ENCODE assay signal across 8 cellular contexts in the genomic region with DNA sequence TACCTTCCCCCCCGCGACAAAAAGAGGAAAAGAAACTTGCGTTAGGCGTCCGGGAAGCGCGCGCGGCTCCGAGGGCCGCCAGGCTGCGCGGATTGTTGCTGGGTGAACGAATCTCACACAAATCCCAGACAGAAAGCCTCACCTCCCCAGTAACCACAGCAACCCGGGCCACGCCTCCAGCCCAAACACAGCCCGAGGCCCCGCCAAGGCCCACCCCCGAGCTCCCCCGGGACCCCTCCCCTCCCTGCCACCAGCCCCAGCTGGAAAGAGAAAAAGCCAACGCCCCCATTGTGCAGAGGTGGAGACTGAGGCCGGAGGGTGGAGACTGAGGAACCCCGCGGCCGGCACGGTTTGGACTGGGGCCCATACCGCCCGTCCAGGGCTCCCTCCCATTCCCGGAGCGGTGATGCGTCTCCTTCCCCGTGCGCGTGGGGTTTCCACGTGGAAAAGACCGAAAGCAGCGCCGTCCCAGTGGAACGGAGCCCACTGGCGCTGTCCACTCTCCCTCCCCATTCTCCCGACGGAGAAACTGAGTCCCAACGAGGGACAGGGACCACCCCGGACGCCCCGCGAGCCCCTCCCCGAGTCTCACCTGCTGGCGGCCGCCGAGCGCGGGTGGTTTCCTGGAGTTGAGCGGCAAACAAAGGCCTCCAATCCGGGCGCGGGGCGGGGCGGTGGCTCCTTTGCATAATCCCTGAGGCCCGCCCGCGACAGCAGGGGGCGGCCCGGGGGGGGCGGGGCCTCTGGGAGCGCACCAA. TPM values are rescaled to one million over a fixed set of nuclear protein-coding genes. Genes with fewer than 3 reads are reported as not detected.
DNase-seq lines count a peak whose midpoint lies in the region; ATAC-seq and TF ChIP-seq lines count a peak whose summit lies in the region.

No MANE protein-coding gene starts in this region.

- DNase-seq in CD8-positive, alpha-beta memory T cell = peak; percentile 92 to 96 (median 95)
- DNase-seq in HL-60 (ENCODE audit: low read depth in 1 of 2, low spot score in 1 of 2) = peak; percentile 83 to 93
- peak; percentile 92 for DNase-seq in NOMO-1 treated with DMSO at 0.1 percent for 48 hours (lab: John Stamatoyannopoulos, UW; ENCODE audit: unreplicated experiment)
- peak; percentile 93 for DNase-seq in activated CD8-positive, alpha-beta memory T cell treated with anti-CD3 and anti-CD28 coated beads, Interleukin-2, amount 50 U/mL, for 1 hour (ENCODE audit: extremely low read depth)
- DNase-seq in endodermal cell = peak; percentile 99
- peak; percentile 92 to 95 for DNase-seq in mesothelial cell of epicardium (ENCODE audit: low spot score in 2 of 2, unreplicated experiment in 2 of 2)
- peak; percentile 90 for DNase-seq in stimulated activated CD8-positive, alpha-beta memory T cell treated with anti-CD3 and anti-CD28 coated beads, Interleukin-15, amount 100 ng/mL, for 4 hours (ENCODE audit: low read depth in 2 of 2)

- no peaks in the 10 kb centered on the region for H3K9me3 Mint-ChIP-seq in CD8-positive, alpha-beta memory T cell
- H3K9me3 Mint-ChIP-seq in endodermal cell (no peaks in the 10 kb centered on the region), mesothelial cell of epicardium (no peaks in the 10 kb centered on the region)

- H3K27me3 Mint-ChIP-seq in CD8-positive, alpha-beta memory T cell = peaks cover 0 to 2% of the 10 kb centered on the region in 2 donors
- H3K27me3 Mint-ChIP-seq in endodermal cell (ENCODE audit: insufficient read depth) = no peaks in the 10 kb centered on the region
- H3K27me3 Mint-ChIP-seq in mesothelial cell of epicardium (ENCODE audit: low read depth) = no peaks in the 10 kb centered on the region

- TF ChIP-seq CTCF in HL-60 (IDR thresholded peaks at IDR 0.05; ENCODE audit: insufficient read depth, low read length) = no peak
- no peak for TF ChIP-seq CTCF in endodermal cell (conservative IDR thresholded peaks at IDR 0.05)
- TF ChIP-seq CTCF in mesothelial cell of epicardium (IDR thresholded peaks at IDR 0.05; ENCODE audit: unreplicated experiment) = no peak

- 0% methylated on average over 27 to 66 of the region's 66 CpGs for WGBS in endodermal cell (ENCODE audit: insufficient coverage in 1 of 2, insufficient read length in 1 of 2), 2 experiments

- H3K4me1 Mint-ChIP-seq in CD8-positive, alpha-beta memory T cell = peaks cover 36 to 48% (median 43%) of the 10 kb centered on the region in 3 donors
- H3K4me1 Mint-ChIP-seq in endodermal cell (peaks cover 16% of the 10 kb centered on the region), mesothelial cell of epicardium (peaks cover 32% of the 10 kb centered on the region)

- H3K4me3 Mint-ChIP-seq in CD8-positive, alpha-beta memory T cell = peak overlapping the region; percentile 90 to 99 (median 99)
- H3K4me3 Mint-ChIP-seq in endodermal cell = peak overlapping the region; percentile 65
- peak overlapping the region; percentile 85 for H3K4me3 Mint-ChIP-seq in mesothelial cell of epicardium

- H3K36me3 ChIP-seq in CD8-positive, alpha-beta memory T cell (ENCODE audit: insufficient read depth, low read length) = no peaks in the 10 kb centered on the region
- no peaks in the 10 kb centered on the region for H3K36me3 ChIP-seq in endodermal cell (ENCODE audit: control insufficient read depth, insufficient read depth, low read length)

- peak; percentile 75 for ATAC-seq in GM19467 (IDR thresholded peaks at IDR 0.05; ENCODE audit: unreplicated experiment)

- no peaks in the 10 kb centered on the region for H3K27me3 ChIP-seq in CD8-positive, alpha-beta memory T cell (ENCODE audit: insufficient read depth, low read length, poor library complexity, severe bottlenecking)
- no peaks in the 10 kb centered on the region for H3K27me3 ChIP-seq in HL-60 (ENCODE audit: insufficient read depth, poor library complexity, severe bottlenecking)
- peaks cover 9% of the 10 kb centered on the region for H3K27me3 ChIP-seq in endodermal cell (ENCODE audit: control insufficient read depth, insufficient read depth, low read length, poor library complexity, severe bottlenecking)

- peaks cover 45% of the 10 kb centered on the region for H3K4me1 ChIP-seq in CD8-positive, alpha-beta memory T cell (ENCODE audit: insufficient read depth, low read length)
- H3K4me1 ChIP-seq in endodermal cell (ENCODE audit: control insufficient read depth, insufficient read depth, low read length) = no peaks in the 10 kb centered on the region

- POLR2A ChIA-PET in CD8-positive, alpha-beta memory T cell (lab: Charles Lee) = interaction anchor here (0.9 to 2.0 kb wide), 5 partner anchors 10 to 59 kb away, joined by 3 to 14 read pairs (median 3); partner anchors contain the start of gene AKNA

- H3K9ac ChIP-seq in endodermal cell (ENCODE audit: extremely low read depth, low read length, poor library complexity, severe bottlenecking) = peak overlapping the region; percentile 83

- H3K27ac Mint-ChIP-seq in CD8-positive, alpha-beta memory T cell = peak overlapping the region; percentile 95 to 100 (median 97)
- H3K27ac Mint-ChIP-seq in endodermal cell (peak overlapping the region; percentile 95), mesothelial cell of epicardium (peak overlapping the region; percentile 94)

- no peaks in the 10 kb centered on the region for H3K9me3 ChIP-seq in CD8-positive, alpha-beta memory T cell (ENCODE audit: low read length)
- H3K9me3 ChIP-seq in endodermal cell (ENCODE audit: control insufficient read depth, low read length) = no peaks in the 10 kb centered on the region

- CTCF ChIA-PET in CD8-positive, alpha-beta memory T cell (lab: Charles Lee) = interaction anchor here (0.9 to 4.9 kb wide), 7 partner anchors 9 to 256 kb away, joined by 3 to 50 read pairs (median 5); partner anchors contain the start of gene AKNA

- peak overlapping the region; percentile 89 for H3K4me3 ChIP-seq in CD8-positive, alpha-beta memory T cell (ENCODE audit: low read length)
- H3K4me3 ChIP-seq in HL-60 (replicated peaks; ENCODE audit: insufficient read depth, low read length) (peak overlapping the region; percentile 75), endodermal cell (ENCODE audit: low read length) (peak overlapping the region; percentile 83)

- peak overlapping the region; percentile 94 for H3K27ac ChIP-seq in CD8-positive, alpha-beta memory T cell (ENCODE audit: low read depth, low read length)
- H3K27ac ChIP-seq in HL-60 (replicated peaks) (peak overlapping the region; percentile 87), endodermal cell (ENCODE audit: low read depth, low read length) (peak overlapping the region; percentile 85)

- peaks cover 0 to 33% (median 5%) of the 10 kb centered on the region in 3 donors for H3K36me3 Mint-ChIP-seq in CD8-positive, alpha-beta memory T cell
- H3K36me3 Mint-ChIP-seq in endodermal cell (ENCODE audit: low read depth) (no peaks in the 10 kb centered on the region), mesothelial cell of epicardium (no peaks in the 10 kb centered on the region)

RNA-seq across cellular contexts. Expression of gene AKNA, which starts 10.2 kb away (rescaled TPM):
- 100 to 1,000 TPM; 126 TPM for total RNA-seq in CD8-positive, alpha-beta memory T cell
- 45.6 TPM for polyA plus RNA-seq in CD8-positive, alpha-beta memory T cell
- total RNA-seq in endodermal cell (10 to 100 TPM; 12.2 to 15.4 TPM), mesothelial cell of epicardium (19.6 to 24.0 TPM (median 23.1 TPM) in 3 replicates)
- 16.6 TPM for polyA plus RNA-seq in endodermal cell (2013, experiment 1 of 2)
- polyA plus RNA-seq in endodermal cell (2013, experiment 2 of 2) = 16.2 TPM

Comparison
In these comparisons a context has a peak if more than half of its experiments do, and no peak if none do; other contexts are left out.
1. Peak in every context shown above with its lines: DNase-seq, ATAC-seq, H3K4me3 ChIP-seq and H3K27ac ChIP-seq.